16 cellular contexts compared by ENCODE assay signal in genomic region chr7:25314094-25314708, GRCh38.
DNase-seq lines count a peak whose midpoint lies in the region; ATAC-seq and TF ChIP-seq lines count a peak whose summit lies in the region.
"Had no signal": no experiment of that assay in that cellular context is flagged by ENCODE, and none has a peak within 500 bp of the region (broad histone marks: within the 10 kb centered on the region; RNA-seq: fewer than 3 reads in every experiment).

No MANE protein-coding gene starts in this region.

- peak; percentile 69 for ATAC-seq in left colon
- ATAC-seq: left lung had no signal

- H3K36me3 ChIP-seq in Peyer's patch (no peaks in the 10 kb centered on the region), esophagus muscularis mucosa (no peaks in the 10 kb centered on the region)
- H3K36me3 ChIP-seq: BE2C, left lung had no signal

- DNase-seq in HuH-7 (ENCODE audit: low spot score) (peak; percentile 22), Peyer's patch (no peak), left colon (peak; percentile 24 to 49), retina (peak; percentile 7), NCI-H1694 (lab: John Stamatoyannopoulos, UW) (no peak), SK-N-DZ (ENCODE audit: low spot score) (no peak), esophagus muscularis mucosa (ENCODE audit: extremely low spot score) (no peak)
- DNase-seq: activated CD4-positive, alpha-beta T cell treated with anti-CD3 and anti-CD28 coated beads, Interleukin-2, amount 50 U/mL, for 48 hours; activated naive CD4-positive, alpha-beta T cell treated with Interleukin-2 at 50 U/mL for 16 hours; BE2C; left lung; NCI-H1417 treated with DMSO at 0.1 percent for 48 hours; RPMI8226; SW 1271 had no signal

- H3K27ac ChIP-seq in Peyer's patch: peak overlapping the region in 3 of 4 donors; percentile 27 to 65 (median 32)
- no peak overlapping the region for H3K27ac ChIP-seq in esophagus muscularis mucosa (replicated peaks in 1 of 4)
- H3K27ac ChIP-seq: epithelial cell of prostate, left lung, parathyroid adenoma had no signal

- 91% methylated on average over 5 of the region's 5 CpGs for WGBS in esophagus muscularis mucosa

- no peaks in the 10 kb centered on the region for H3K27me3 ChIP-seq in Peyer's patch
- H3K27me3 ChIP-seq in esophagus muscularis mucosa: no peaks in the 10 kb centered on the region
- H3K27me3 ChIP-seq: left lung had no signal

- intact Hi-C loops in left colon (cut with DNase I, micrococcal nuclease) (no loop called here), esophagus muscularis mucosa (cut with DNase I) (no loop called here)

- H3K4me1 ChIP-seq in Peyer's patch: peaks cover 0 to 11% (median 0%) of the 10 kb centered on the region in 4 donors
- H3K4me1 ChIP-seq in esophagus muscularis mucosa: peaks cover 0 to 6% (median 3%) of the 10 kb centered on the region in 4 donors
- H3K4me1 ChIP-seq: BE2C, left lung, parathyroid adenoma had no signal

- TF ChIP-seq POLR2A in Peyer's patch (IDR thresholded peaks at IDR 0.05): no peak
- no peak for TF ChIP-seq POLR2A in esophagus muscularis mucosa (IDR thresholded peaks at IDR 0.05; ENCODE audit: low read depth)

- TF ChIP-seq EP300 in esophagus muscularis mucosa (IDR thresholded peaks at IDR 0.05): no peak

- peak in 1 of 6 experiments; percentile 20 for TF ChIP-seq CTCF in Peyer's patch (IDR thresholded peaks at IDR 0.05)
- TF ChIP-seq CTCF in esophagus muscularis mucosa (IDR thresholded peaks at IDR 0.05): no peak

- H3K9me3 ChIP-seq in Peyer's patch (no peaks in the 10 kb centered on the region), esophagus muscularis mucosa (no peaks in the 10 kb centered on the region)
- H3K9me3 ChIP-seq: BE2C, left lung had no signal

- no peak overlapping the region for H3K4me3 ChIP-seq in Peyer's patch
- H3K4me3 ChIP-seq in esophagus muscularis mucosa: no peak overlapping the region
- H3K4me3 ChIP-seq: left lung had no signal

Comparison
In these comparisons a context has a peak if more than half of its experiments do, and no peak if none do; other contexts are left out.
1. DNase-seq: peak in HuH-7 (single experiment), left colon (2 of 2) and retina (single experiment); none in Peyer's patch (0 of 3), NCI-H1694 (single experiment), SK-N-DZ (single experiment) and esophagus muscularis mucosa (single experiment).
2. H3K27ac ChIP-seq: peak in Peyer's patch (3 of 4); none in esophagus muscularis mucosa (0 of 4).